In the genomic region with DNA sequence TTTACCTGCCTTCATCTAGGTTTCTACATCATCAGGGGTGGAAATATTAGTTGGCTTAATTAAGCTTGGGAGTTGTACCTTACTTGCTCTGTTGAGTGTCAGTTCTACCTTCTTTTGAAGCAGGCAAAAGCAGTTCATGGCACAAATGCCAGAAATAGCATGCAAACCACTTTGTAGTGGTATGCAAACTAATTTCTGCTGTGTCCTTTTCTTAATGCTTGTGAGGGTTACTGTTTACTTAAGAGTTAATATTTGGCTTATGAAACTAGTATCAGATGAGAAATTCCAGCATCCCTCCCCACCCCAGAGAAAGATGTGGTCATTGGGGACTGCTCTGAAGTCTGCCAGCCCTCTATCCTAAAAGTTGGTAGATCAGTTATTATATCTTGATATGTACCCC, we compare ENCODE assay signal across 14 cellular contexts. TPM values are rescaled to one million over a fixed set of nuclear protein-coding genes. Genes with fewer than 3 reads are reported as not detected.
DNase-seq lines count a peak whose midpoint lies in the region; ATAC-seq and TF ChIP-seq lines count a peak whose summit lies in the region.
"Had no signal": no experiment of that assay in that cellular context is flagged by ENCODE, and none has a peak within 500 bp of the region (broad histone marks: within the 10 kb centered on the region; RNA-seq: fewer than 3 reads in every experiment).

No MANE protein-coding gene starts in this region.

- POLR2A ChIA-PET in GM10248 (lab: Yijun Ruan, JAX): no interaction called here

- no peaks in the 10 kb centered on the region for H3K27me3 ChIP-seq in Peyer's patch
- H3K27me3 ChIP-seq: heart left ventricle, spleen, tibial artery had no signal

- no peak for TF ChIP-seq CTCF in GM10248 (IDR thresholded peaks at IDR 0.05; ENCODE audit: control extremely low read depth, extremely low read depth, low read depth, missing control alignments)
- TF ChIP-seq CTCF in Peyer's patch (IDR thresholded peaks at IDR 0.05): no peak

- in situ Hi-C loops in ACHN (cut with HindIII; ENCODE audit: low pct_ligation_motif_present, low pct_unique_long_range_greater_than_20kb, low sequenced_read_pairs): no loop called here

- DNase-seq in ACHN: peak; percentile 39
- peak; percentile 6 for DNase-seq in SW480 (ENCODE audit: low spot score)
- no peak for DNase-seq in left colon
- DNase-seq in NCI-H128 (lab: John Stamatoyannopoulos, UW; ENCODE audit: unreplicated experiment): no peak
- no peak for DNase-seq in GM10248 (ENCODE audit: extremely low spot score)
- no peak for DNase-seq in Peyer's patch
- DNase-seq: heart left ventricle, left ventricle myocardium superior, NCI-H774, spleen, tibial artery had no signal

- intact Hi-C loops in left colon (cut with DNase I, micrococcal nuclease): no loop called here

- ATAC-seq in GM19351 (IDR thresholded peaks at IDR 0.05; ENCODE audit: unreplicated experiment): peak; percentile 61
- peak; percentile 54 for ATAC-seq in HG03045 (IDR thresholded peaks at IDR 0.05; ENCODE audit: unreplicated experiment)
- no peak for ATAC-seq in left colon
- ATAC-seq: HCT116, left ventricle myocardium superior had no signal

- no peaks in the 10 kb centered on the region for H3K36me3 ChIP-seq in Peyer's patch
- H3K36me3 ChIP-seq: heart left ventricle, spleen, tibial artery had no signal

- no peak overlapping the region for H3K27ac ChIP-seq in Peyer's patch
- H3K27ac ChIP-seq: heart left ventricle, spleen, tibial artery had no signal

- CTCF ChIA-PET in GM10248 (lab: Yijun Ruan, JAX): interaction anchor here (0.7 to 1.2 kb wide), 2 partner anchors 9 to 14 kb away, joined by 3 read pairs; no protein-coding TSS in a partner anchor

- TF ChIP-seq POLR2A in Peyer's patch (IDR thresholded peaks at IDR 0.05): no peak

- H3K4me3 ChIP-seq in Peyer's patch: no peak overlapping the region
- H3K4me3 ChIP-seq: heart left ventricle, spleen, tibial artery had no signal

- H3K9me3 ChIP-seq in Peyer's patch: no peaks in the 10 kb centered on the region
- H3K9me3 ChIP-seq: heart left ventricle, spleen, tibial artery had no signal

- peaks cover 0 to 14% (median 0%) of the 10 kb centered on the region in 4 donors for H3K4me1 ChIP-seq in Peyer's patch

RNA-seq across cellular contexts. Expression of a gene that starts 7.1 kb away (rescaled TPM):
- total RNA-seq in left colon (10 to 100 TPM; 62.8 to 65.7 TPM), Peyer's patch (10 to 100 TPM; 32.2 to 49.5 (median 40.8) TPM)

Comparison
In these comparisons a context has a peak if more than half of its experiments do, and no peak if none do; other contexts are left out.
1. DNase-seq: peak in ACHN (single experiment) and SW480 (single experiment); none in left colon (0 of 2), NCI-H128 (single experiment), GM10248 (single experiment) and Peyer's patch (0 of 3).